Comparison of ENCODE assay signal across 10 cellular contexts in genomic region chr1:225849905-225850304, GRCh38. TPM values are rescaled to one million over a fixed set of nuclear protein-coding genes. Genes with fewer than 3 reads are reported as not detected.
DNase-seq lines count a peak whose midpoint lies in the region; ATAC-seq and TF ChIP-seq lines count a peak whose summit lies in the region.
"Had no signal": no experiment of that assay in that cellular context is flagged by ENCODE, and none has a peak within 500 bp of the region (broad histone marks: within the 10 kb centered on the region; RNA-seq: fewer than 3 reads in every experiment).

No MANE protein-coding gene starts in this region.

- TF ChIP-seq CTCF in SU-DHL-6 (IDR thresholded peaks at IDR 0.05; ENCODE audit: insufficient read depth, low read length, poor library complexity, severe bottlenecking) = no peak

- peak; percentile 25 for DNase-seq in NCI-H82 (lab: John Stamatoyannopoulos, UW)
- no peak for DNase-seq in NCI-H82 treated with DMSO at 0.1 percent for 48 hours (lab: John Stamatoyannopoulos, UW; ENCODE audit: unreplicated experiment)
- DNase-seq in sciatic nerve (ENCODE audit: low spot score) = peak; percentile 79
- no peak for DNase-seq in SKM-1 (lab: John Stamatoyannopoulos, UW; ENCODE audit: unreplicated experiment)
- DNase-seq in hepatic stellate cell (ENCODE audit: low spot score) = no peak
- DNase-seq: NCI-H1417 treated with DMSO at 0.1 percent for 48 hours, trophoblast cell had no signal

- H3K36me3 ChIP-seq in SU-DHL-6 (ENCODE audit: low read length) = no peaks in the 10 kb centered on the region

- ATAC-seq in sciatic nerve (no peak), HG03354 (IDR thresholded peaks at IDR 0.05; ENCODE audit: poor library complexity, severe bottlenecking, unreplicated experiment) (no peak)

- no peaks in the 10 kb centered on the region for H3K9me2 ChIP-seq in SU-DHL-6 (replicated peaks; ENCODE audit: insufficient read depth, low read length)

- peak overlapping the region; percentile 92 for H3K27ac ChIP-seq in SU-DHL-6 (ENCODE audit: low read depth, low read length)
- peak overlapping the region; percentile 98 for H3K27ac ChIP-seq in cingulate gyrus (ENCODE audit: low read depth, low read length)

- H3K9me3 ChIP-seq in SU-DHL-6 (ENCODE audit: insufficient read depth, low read length) = no peaks in the 10 kb centered on the region

- intact Hi-C loops in sciatic nerve (cut with DNase I) = no loop called here

- H3K4me3 ChIP-seq in SU-DHL-6 (ENCODE audit: insufficient read depth, low read length, poor library complexity, severe bottlenecking) = no peak overlapping the region

- H4K20me1 ChIP-seq in SU-DHL-6 (ENCODE audit: low read depth, low read length) = no peaks in the 10 kb centered on the region

- H3K9ac ChIP-seq in SU-DHL-6 (ENCODE audit: low read length) = peak overlapping the region; percentile 51; the same call in 1 of the 2 replicates

- no peaks in the 10 kb centered on the region for H3K79me2 ChIP-seq in SU-DHL-6 (ENCODE audit: insufficient read depth, low read length)

- peaks cover 24% of the 10 kb centered on the region for H3F3A ChIP-seq in SU-DHL-6 (ENCODE audit: insufficient read depth)

- peak overlapping the region; percentile 71 for H3K4me2 ChIP-seq in SU-DHL-6 (ENCODE audit: low read depth, low read length, poor library complexity, severe bottlenecking)

- no peaks in the 10 kb centered on the region for H3K27me3 ChIP-seq in SU-DHL-6 (ENCODE audit: low read length)

- H2AFZ ChIP-seq in SU-DHL-6 (ENCODE audit: low read depth, low read length, severe bottlenecking) = peak overlapping the region; percentile 25

RNA-seq across cellular contexts. Expression of gene TMEM63A, which starts 32.3 kb away (rescaled TPM):
- total RNA-seq in sciatic nerve = 95.7 TPM

RNA-seq across cellular contexts. Expression of gene LEFTY1, which starts 39.0 kb away (rescaled TPM):
- 0.89 TPM for total RNA-seq in sciatic nerve

RNA-seq across cellular contexts. Expression of gene EPHX1, which starts 40.0 kb away (rescaled TPM):
- 232 TPM for total RNA-seq in sciatic nerve

Comparison
In these comparisons a context has a peak if more than half of its experiments do, and no peak if none do; other contexts are left out.
1. DNase-seq: peak in NCI-H82 (single experiment) and sciatic nerve (single experiment); none in NCI-H82 treated with DMSO at 0.1 percent for 48 hours (single experiment), SKM-1 (single experiment) and hepatic stellate cell (single experiment).